ENCODE assay signal across 13 cellular contexts in the genomic region with DNA sequence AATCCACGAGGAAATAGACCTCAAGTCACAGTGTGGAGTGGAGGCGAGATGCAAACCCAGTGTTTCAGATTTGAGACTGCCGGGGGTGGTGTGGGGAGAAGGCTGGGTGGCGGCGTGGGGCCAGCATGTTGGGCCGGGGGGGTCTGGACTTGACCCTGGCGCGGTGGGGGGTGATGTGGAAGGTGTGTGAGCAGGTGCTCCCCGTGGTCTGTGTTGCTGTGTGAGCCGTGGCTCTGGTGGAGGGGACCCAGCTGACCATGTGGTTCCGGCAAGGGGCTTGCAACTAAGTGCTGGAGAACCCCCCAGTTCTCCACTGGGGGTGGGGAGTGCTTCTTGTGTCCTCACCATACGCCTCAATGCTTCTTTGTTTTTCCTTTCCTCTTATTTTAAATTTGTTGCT. TPM values are rescaled to one million over a fixed set of nuclear protein-coding genes. Genes with fewer than 3 reads are reported as not detected.
A peak's percentile ranks its signal among the peaks of the same experiment; 100 is the strongest.
DNase-seq lines count a peak whose midpoint lies in the region; ATAC-seq and TF ChIP-seq lines count a peak whose summit lies in the region.
"Had no signal": no experiment of that assay in that cellular context is flagged by ENCODE, and none has a peak within 500 bp of the region (broad histone marks: within the 10 kb centered on the region; RNA-seq: fewer than 3 reads in every experiment).

No MANE protein-coding gene starts in this region.

- TF ChIP-seq CTCF in heart left ventricle (IDR thresholded peaks at IDR 0.05), result no peak
- TF ChIP-seq CTCF in GM20000 (IDR thresholded peaks at IDR 0.05; ENCODE audit: extremely low read depth, missing control alignments), result no peak

- no peaks in the 10 kb centered on the region for H3K9me3 Mint-ChIP-seq in activated naive CD8-positive, alpha-beta T cell treated with anti-CD3 and anti-CD28 coated beads, Interleukin-2, amount 50 U/mL, for 24 hours

- no peak overlapping the region for H3K9ac ChIP-seq in muscle layer of colon (ENCODE audit: low read length)

- no peaks in the 10 kb centered on the region for H3K27me3 Mint-ChIP-seq in activated naive CD8-positive, alpha-beta T cell treated with anti-CD3 and anti-CD28 coated beads, Interleukin-2, amount 50 U/mL, for 24 hours

- intact Hi-C loops in left ventricle myocardium superior (cut with micrococcal nuclease), result no loop called here
- intact Hi-C loops in heart left ventricle (cut with DNase I), result no loop called here

- peak overlapping the region; percentile 89 for H3K27ac Mint-ChIP-seq in activated naive CD8-positive, alpha-beta T cell treated with anti-CD3 and anti-CD28 coated beads, Interleukin-2, amount 50 U/mL, for 24 hours

- H3K36me3 ChIP-seq in heart left ventricle (peaks cover 0 to 13% (median 0%) of the 10 kb centered on the region in 9 donors), muscle layer of colon (ENCODE audit: insufficient read depth, low read length) (no peaks in the 10 kb centered on the region)
- H3K36me3 ChIP-seq: pancreas, thoracic aorta had no signal

- no peaks in the 10 kb centered on the region for H3K27me3 ChIP-seq in heart left ventricle
- H3K27me3 ChIP-seq in muscle layer of colon (ENCODE audit: control insufficient read depth in 1 of 2, insufficient read depth in 2 of 2, low read length in 2 of 2), result no peaks in the 10 kb centered on the region
- H3K27me3 ChIP-seq: pancreas had no signal

- TF ChIP-seq POLR2A in heart left ventricle (IDR thresholded peaks at IDR 0.05), result no peak

- H3K4me3 ChIP-seq in heart left ventricle, result no peak overlapping the region
- no peak overlapping the region for H3K4me3 ChIP-seq in muscle layer of colon (ENCODE audit: low read depth in 1 of 2, low read length in 2 of 2)
- H3K4me3 ChIP-seq: pancreas, thoracic aorta had no signal

- peaks cover 22% of the 10 kb centered on the region for H3K36me3 Mint-ChIP-seq in activated naive CD8-positive, alpha-beta T cell treated with anti-CD3 and anti-CD28 coated beads, Interleukin-2, amount 50 U/mL, for 24 hours (ENCODE audit: low read depth)

- H3K27ac ChIP-seq in heart left ventricle (peak overlapping the region in 1 of 12 donors; percentile 69), muscle layer of colon (ENCODE audit: low read depth, low read length) (peak overlapping the region; percentile 4)
- H3K27ac ChIP-seq: thoracic aorta had no signal

- H3K4me1 ChIP-seq in heart left ventricle (peaks cover 31 to 99% (median 90%) of the 10 kb centered on the region in 12 donors), muscle layer of colon (ENCODE audit: insufficient read depth, low read length) (peaks cover 74% of the 10 kb centered on the region)

- peak; percentile 16 for DNase-seq in left ventricle myocardium superior
- no peak for DNase-seq in heart left ventricle
- DNase-seq in activated naive CD8-positive, alpha-beta T cell treated with anti-CD3 and anti-CD28 coated beads, Interleukin-2, amount 50 U/mL, for 24 hours, result no peak
- no peak for DNase-seq in epidermal melanocyte (ENCODE audit: insufficient read length, low spot score)
- DNase-seq in middle frontal gyrus (ENCODE audit: extremely low spot score, low spot score), result no peak
- DNase-seq in GM20000 (ENCODE audit: low spot score), result no peak
- DNase-seq: activated CD8-positive, alpha-beta memory T cell treated with anti-CD3 and anti-CD28 coated beads, Interleukin-2, amount 50 U/mL, for 48 hours; NCI-H187; pancreas; stimulated activated CD4-positive, alpha-beta T cell treated with anti-CD3 and anti-CD28 coated beads, Interleukin-4, amount 100 ng/mL, for 1 hour had no signal

- H3K9me3 ChIP-seq in heart left ventricle, result no peaks in the 10 kb centered on the region
- H3K9me3 ChIP-seq in muscle layer of colon (ENCODE audit: low read length), result no peaks in the 10 kb centered on the region
- H3K9me3 ChIP-seq: pancreas, thoracic aorta had no signal

- H3K4me1 Mint-ChIP-seq in activated naive CD8-positive, alpha-beta T cell treated with anti-CD3 and anti-CD28 coated beads, Interleukin-2, amount 50 U/mL, for 24 hours, result peaks cover 79% of the 10 kb centered on the region

- 72 to 79% (median 78%) methylated on average over 12 of the region's 12 CpGs for WGBS in heart left ventricle, 4 donors

- no peak for ATAC-seq in left ventricle myocardium superior
- no peak for ATAC-seq in heart left ventricle
- ATAC-seq in activated naive CD8-positive, alpha-beta T cell treated with anti-CD3 and anti-CD28 coated beads, Interleukin-2, amount 50 U/mL, for 24 hours, result no peak
- ATAC-seq in HG03460 (IDR thresholded peaks at IDR 0.05; ENCODE audit: unreplicated experiment), result no peak
- ATAC-seq: pancreas had no signal

- no peak overlapping the region for H3K4me3 Mint-ChIP-seq in activated naive CD8-positive, alpha-beta T cell treated with anti-CD3 and anti-CD28 coated beads, Interleukin-2, amount 50 U/mL, for 24 hours

RNA-seq across cellular contexts. Expression of gene PRRC2B, which starts 25.8 kb away (rescaled TPM):
- total RNA-seq in left ventricle myocardium superior (144 TPM), heart left ventricle (100 to 1,000 TPM in 8 of 9 donors, 10 to 100 TPM in 1; 88.2 to 193 (median 126) TPM)
- 10 to 100 TPM; 59.9 to 71.2 TPM for polyA plus RNA-seq in heart left ventricle
